Comparison of ENCODE assay signal across 9 cellular contexts in genomic region chr1:203308205-203309114, GRCh38. TPM values are rescaled to one million over a fixed set of nuclear protein-coding genes. Genes with fewer than 3 reads are reported as not detected.
DNase-seq lines count a peak whose midpoint lies in the region; ATAC-seq and TF ChIP-seq lines count a peak whose summit lies in the region.
"Had no signal": no experiment of that assay in that cellular context is flagged by ENCODE, and none has a peak within 500 bp of the region (broad histone marks: within the 10 kb centered on the region; RNA-seq: fewer than 3 reads in every experiment).

No MANE protein-coding gene starts in this region.

- H3K4me3 ChIP-seq in GM12864 (ENCODE audit: low read depth, low read length) = peak overlapping the region; percentile 93
- H3K4me3 ChIP-seq in prostate gland = peak overlapping the region; percentile 100

- 19% methylated on average over 6 of the region's 6 CpGs for WGBS in prostate gland

- DNase-seq in GM12864 (ENCODE audit: low read depth) (no peak), RWPE1 (ENCODE audit: low spot score) (no peak), epithelial cell of prostate (ENCODE audit: low read depth, low spot score) (no peak), prostate gland (ENCODE audit: low spot score) (no peak), NCI-H2029 (lab: John Stamatoyannopoulos, UW) (no peak), COLO829 (ENCODE audit: low spot score) (no peak)
- DNase-seq in stimulated activated CD4-positive, alpha-beta T cell treated with anti-CD3 and anti-CD28 coated beads, Interleukin-15, amount 100 ng/mL, for 24 hours = no peak
- DNase-seq: NCI-H2029 treated with DMSO at 0.1 percent for 48 hours had no signal

- no peak for TF ChIP-seq POLR2A in prostate gland (IDR thresholded peaks at IDR 0.05)

- TF ChIP-seq CTCF in GM12864 (IDR thresholded peaks at IDR 0.05; ENCODE audit: low read depth, low read length, missing control alignments) (no peak), RWPE1 (conservative IDR thresholded peaks at IDR 0.05; ENCODE audit: low read depth) (no peak), prostate gland (IDR thresholded peaks at IDR 0.05) (no peak)

- CTCF ChIA-PET in RWPE1 (lab: Yijun Ruan, JAX) = interaction anchor here (0.6 to 5.8 kb wide), 7 partner anchors 12 to 179 kb away, joined by 3 to 44 read pairs (median 3); no protein-coding TSS in a partner anchor

- H3K4me1 ChIP-seq in prostate gland (replicated peaks) = peaks cover 7% of the 10 kb centered on the region

- ATAC-seq in GM21786 (IDR thresholded peaks at IDR 0.05; ENCODE audit: unreplicated experiment) = no peak

- no peaks in the 10 kb centered on the region for H3K27me3 ChIP-seq in prostate gland (replicated peaks; ENCODE audit: insufficient read depth)

- POLR2A ChIA-PET in RWPE1 (lab: Yijun Ruan, JAX; ENCODE audit: low non-redundant PET) = interaction anchor here (0.7 to 2.4 kb wide), 3 partner anchors 18 to 23 kb away, joined by 3 to 17 read pairs (median 3); no protein-coding TSS in a partner anchor

- H3K36me3 ChIP-seq in prostate gland = peaks cover 0 to 4% of the 10 kb centered on the region in 2 donors

- H3K27ac ChIP-seq in RWPE1 (peak overlapping the region; percentile 33; the same call in 1 of the 2 replicates), epithelial cell of prostate (peak overlapping the region; percentile 2), prostate gland (peak overlapping the region; percentile 99)

- intact Hi-C loops in prostate gland (cut with DNase I) = no loop called here

- no peaks in the 10 kb centered on the region for H3K9me3 ChIP-seq in prostate gland

RNA-seq across cellular contexts. Expression of gene BTG2, which starts 3.1 kb away (rescaled TPM):
- 100 to 1,000 TPM in 1 of 2 donors, 10 to 100 TPM in 1; 91.0 to 131 TPM for total RNA-seq in prostate gland

RNA-seq across cellular contexts. Expression of gene FMOD, which starts 42.5 kb away (rescaled TPM):
- 10 to 100 TPM; 40.8 to 95.9 TPM for total RNA-seq in prostate gland

Comparison
In these comparisons a context has a peak if more than half of its experiments do, and no peak if none do; other contexts are left out.
1. H3K27ac ChIP-seq: peak in every context shown above with its lines; median percentile 99 in prostate gland; 33 in RWPE1; 2 in epithelial cell of prostate.